In genomic region chr13:33645591-33646554, GRCh38 we compare ENCODE assay signal across 1 cellular context.
TF ChIP-seq lines count a peak whose summit lies in the region.

No MANE protein-coding gene starts in this region.

TF ChIP-seq in HepG2, 621 proteins besides CTCF, POLR2A, EP300 and RAD21:
- TF ChIP-seq MZF1 (CRISPR knock-in tag; IDR thresholded peaks at IDR 0.05; ENCODE audit: borderline replicate concordance) (no peak), ZNF441 (CRISPR knock-in tag; IDR thresholded peaks at IDR 0.05; ENCODE audit: borderline replicate concordance) (no peak), ZNF691 (CRISPR knock-in tag; IDR thresholded peaks at IDR 0.05; ENCODE audit: borderline replicate concordance, low read depth) (no peak), HBP1 (CRISPR knock-in tag; IDR thresholded peaks at IDR 0.05; ENCODE audit: low read depth) (no peak)
